In genomic region chr9:96854073-96854876, GRCh38 we compare ENCODE assay signal across 8 cellular contexts.
A peak's percentile ranks its signal among the peaks of the same experiment; 100 is the strongest.
DNase-seq lines count a peak whose midpoint lies in the region; ATAC-seq, FAIRE-seq and TF ChIP-seq lines count a peak whose summit lies in the region.

TSS of gene ZNF782 (minus strand) at chr9:96854514. CDS start at chr9:96851961, 2,553 bp downstream.

- in situ Hi-C loops in GM18951 (cut with MboI; ENCODE audit: low sequenced_read_pairs, unreplicated experiment) = loop anchor here (25.0 kb wide), 2 partner anchors 533 to 758 kb away; no protein-coding TSS in a partner anchor

- peaks cover 3% of the 10 kb centered on the region for H3K36me3 Mint-ChIP-seq in central memory CD8-positive, alpha-beta T cell (ENCODE audit: insufficient read depth)

- H3K27ac Mint-ChIP-seq in central memory CD8-positive, alpha-beta T cell (ENCODE audit: low read depth) = peak within 1 kb of the TSS; percentile 99

- DNase-seq in AG08396 (ENCODE audit: low spot score) (peak; percentile 95), NCI-H345 (lab: John Stamatoyannopoulos, UW) (peak; percentile 97)
- peak; percentile 54 to 69 (median 62) for DNase-seq in activated CD4-positive, CD25-positive, alpha-beta regulatory T cell (lab: John Stamatoyannopoulos, UW)
- DNase-seq in central memory CD8-positive, alpha-beta T cell (ENCODE audit: low spot score in 2 of 2) = peak; percentile 60 to 65
- peak; percentile 76 to 81 for DNase-seq in stimulated activated CD4-positive, alpha-beta T cell treated with anti-CD3 and anti-CD28 coated beads, Interleukin-12 subunit alpha, Interleukin-12 subunit beta, amount 100 ng/mL, for 24 hours (ENCODE audit: low read depth in 2 of 2)

- H3K9me3 Mint-ChIP-seq in central memory CD8-positive, alpha-beta T cell = no peaks in the 10 kb centered on the region

- ATAC-seq in HG03196 (IDR thresholded peaks at IDR 0.05; ENCODE audit: unreplicated experiment) = peak; percentile 82
- ATAC-seq in central memory CD8-positive, alpha-beta T cell (replicated peaks; ENCODE audit: extremely low read depth, poor library complexity, severe bottlenecking) = peak; percentile 76

- H3K4me3 Mint-ChIP-seq in central memory CD8-positive, alpha-beta T cell = peak within 1 kb of the TSS; percentile 100

- peak; percentile 69 for TF ChIP-seq POLR2A in GM18951 (IDR thresholded peaks at IDR 0.05; ENCODE audit: extremely low read depth, insufficient read depth, insufficient read length)

- no peaks in the 10 kb centered on the region for H3K27me3 Mint-ChIP-seq in central memory CD8-positive, alpha-beta T cell

- peak; percentile 58 for FAIRE-seq in islet of Langerhans (lab: Jason Lieb, UNC)

- H3K4me1 Mint-ChIP-seq in central memory CD8-positive, alpha-beta T cell = peaks cover 38% of the 10 kb centered on the region

Comparison
In these comparisons a context has a peak if more than half of its experiments do, and no peak if none do; other contexts are left out.
1. Peak in every context shown above with its lines: DNase-seq and ATAC-seq.